In the genomic region with DNA sequence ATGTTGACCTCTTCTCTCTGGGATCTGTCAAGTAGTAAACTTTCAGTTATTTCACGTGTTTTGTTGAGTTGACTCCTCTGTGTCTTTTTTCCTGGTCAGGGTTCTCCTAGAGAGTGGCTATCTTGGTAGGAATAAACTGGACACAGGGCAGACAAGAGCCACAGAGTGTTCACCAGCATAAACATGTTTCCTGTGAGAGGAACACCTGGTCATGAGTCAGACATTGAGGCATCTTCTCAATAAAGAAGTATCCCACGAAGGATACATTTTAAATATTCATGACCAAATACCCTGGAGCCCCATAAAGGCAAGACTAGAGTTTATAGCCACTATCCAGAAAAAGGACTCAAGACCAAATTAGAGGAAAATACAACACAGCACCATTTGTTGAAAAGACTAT, we compare ENCODE assay signal across 26 cellular contexts.
"Had no signal": no experiment of that assay in that cellular context is flagged by ENCODE, and none has a peak within 500 bp of the region (broad histone marks: within the 10 kb centered on the region; RNA-seq: fewer than 3 reads in every experiment).

No MANE protein-coding gene starts in this region.

- ATAC-seq: stimulated activated effector memory CD8-positive, alpha-beta T cell treated with anti-CD3 and anti-CD28 coated beads, Interleukin-12 subunit alpha, Interleukin-12 subunit beta, amount 100 ng/mL, for 72 hours; stimulated activated memory B cell treated with anti-CD40 and anti-IgM and Interleukin-4, amounts not matched to agents 10 μg/mL and 1 μg/mL and 100 μg/mL, for 72 hours; stimulated activated naive CD8-positive, alpha-beta T cell treated with anti-CD3 and anti-CD28 coated beads, Interleukin-15, amount 100 ng/mL, for 72 hours; stimulated activated naive CD8-positive, alpha-beta T cell treated with anti-CD3 and anti-CD28 coated beads, Interleukin-15, Interleukin-2, amounts not matched to agents 100 U/mL and 50 U/mL, for 24 hours; upper lobe of right lung had no signal

- H3K9me3 ChIP-seq: suprapubic skin, testis, thoracic aorta, thyroid gland, upper lobe of right lung, vagina had no signal

- H3K27ac ChIP-seq: stomach, suprapubic skin, testis, thoracic aorta, thyroid gland, tibial artery, tibial nerve, transverse colon, upper lobe of left lung, upper lobe of right lung, uterus, vagina had no signal

- H3K4me3 ChIP-seq: stomach, suprapubic skin, testis, thoracic aorta, thyroid gland, tibial artery, tibial nerve, transverse colon, upper lobe of left lung, upper lobe of right lung, uterus, vagina had no signal

- H3K27me3 ChIP-seq: stomach, suprapubic skin, testis, thyroid gland, tibial artery, tibial nerve, transverse colon, upper lobe of left lung, upper lobe of right lung, uterus, vagina had no signal

- H3K4me1 ChIP-seq: stomach, suprapubic skin, testis, thyroid gland, tibial artery, tibial nerve, transverse colon, upper lobe of left lung, upper lobe of right lung, uterus, vagina had no signal

- DNase-seq: stimulated activated CD4-positive, alpha-beta T cell treated with anti-CD3 and anti-CD28 coated beads, Interleukin-2, amount 100 ng/mL, for 48 hours; stimulated activated CD4-positive, alpha-beta T cell treated with anti-CD3 and anti-CD28 coated beads, Interleukin-4, amount 100 ng/mL, for 1 hour; stimulated activated CD4-positive, alpha-beta T cell treated with anti-CD3 and anti-CD28 coated beads, Interleukin-4, amount 100 ng/mL, for 24 hours; stimulated activated CD4-positive, alpha-beta T cell treated with anti-CD3 and anti-CD28 coated beads, Interleukin-4, amount 100 ng/mL, for 4 hours; stimulated activated CD8-positive, alpha-beta memory T cell treated with anti-CD3 and anti-CD28 coated beads, Interleukin-4, amount 100 ng/mL, for 48 hours; stimulated activated naive B cell treated with anti-CD40 and anti-IgM and Interleukin-4, amounts not matched to agents 10 μg/mL and 1 μg/mL and 100 μg/mL, for 72 hours; stimulated activated naive CD4-positive, alpha-beta T cell; stimulated activated naive CD4-positive, alpha-beta T cell treated with Interleukin-2 at 50 U/mL for 16 hours; stimulated activated naive CD8-positive, alpha-beta T cell treated with anti-CD3 and anti-CD28 coated beads, Interleukin-15, amount 100 ng/mL, for 72 hours; stimulated activated naive CD8-positive, alpha-beta T cell treated with anti-CD3 and anti-CD28 coated beads, Interleukin-15, Interleukin-2, amounts not matched to agents 100 U/mL and 50 U/mL, for 24 hours; stomach; substantia nigra; testis; thyroid gland; tibial artery; transverse colon; trophoblast cell; upper lobe of left lung; upper lobe of right lung; uterus had no signal

- H3K36me3 ChIP-seq: stomach, suprapubic skin, thoracic aorta, thyroid gland, tibial artery, tibial nerve, transverse colon, upper lobe of left lung, upper lobe of right lung, uterus, vagina had no signal
